ENCODE assay signal across 26 cellular contexts in genomic region chr15:101310163-101310480, GRCh38. TPM values are rescaled to one million over a fixed set of nuclear protein-coding genes. Genes with fewer than 3 reads are reported as not detected.
DNase-seq lines count a peak whose midpoint lies in the region; ATAC-seq and TF ChIP-seq lines count a peak whose summit lies in the region.
"Had no signal": no experiment of that assay in that cellular context is flagged by ENCODE, and none has a peak within 500 bp of the region (broad histone marks: within the 10 kb centered on the region; RNA-seq: fewer than 3 reads in every experiment).

No MANE protein-coding gene starts in this region.

- H3K9ac ChIP-seq in endodermal cell (ENCODE audit: extremely low read depth, low read length, poor library complexity, severe bottlenecking): no peak overlapping the region
- H3K9ac ChIP-seq: KMS-11 had no signal

- no peaks in the 10 kb centered on the region for H3K27me3 Mint-ChIP-seq in endodermal cell (ENCODE audit: insufficient read depth)
- no peaks in the 10 kb centered on the region for H3K27me3 Mint-ChIP-seq in natural killer cell treated with Interleukin-12 subunit alpha and Interleukin-12 subunit beta and Interleukin-15 and Interleukin-18, amount 100 ng/mL, for 72 hours

- DNase-seq in activated effector memory CD4-positive, alpha-beta T cell treated with anti-CD3 and anti-CD28 coated beads, Interleukin-2, amount 50 U/mL, for 16 hours: peak; percentile 50
- DNase-seq in activated effector memory CD4-positive, alpha-beta T cell treated with Interleukin-2 at 50 U/mL for 16 hours: no peak
- peak; percentile 35 for DNase-seq in endodermal cell
- DNase-seq in natural killer cell treated with Interleukin-12 subunit alpha and Interleukin-12 subunit beta and Interleukin-15 and Interleukin-18, amount 100 ng/mL, for 72 hours (ENCODE audit: low spot score): peak; percentile 18
- DNase-seq in uterus: peak; percentile 3 to 8
- DNase-seq in EL: no peak
- DNase-seq: 8988T; ACHN; BE2C; Calu3; CD8-positive, alpha-beta memory T cell; HCEC 1CT; NCI-H1048; NCI-H1694; NCI-H2081; NCI-H2171; NCI-H226; NCI-H510A; NCI-H69; SHP77 treated with DMSO at 0.1 percent for 48 hours had no signal

- H3K4me3 ChIP-seq in endodermal cell (ENCODE audit: low read length) (no peak overlapping the region), uterus (no peak overlapping the region)
- H3K4me3 ChIP-seq: GM23338, Peyer's patch had no signal

- TF ChIP-seq CTCF in endodermal cell (conservative IDR thresholded peaks at IDR 0.05) (no peak), uterus (IDR thresholded peaks at IDR 0.05) (no peak)

- H3K4me3 Mint-ChIP-seq in endodermal cell: no peak overlapping the region
- H3K4me3 Mint-ChIP-seq in natural killer cell treated with Interleukin-12 subunit alpha and Interleukin-12 subunit beta and Interleukin-15 and Interleukin-18, amount 100 ng/mL, for 72 hours: no peak overlapping the region
- H3K4me3 Mint-ChIP-seq: CD8-positive, alpha-beta memory T cell; GM23338; IgD-negative memory B cell had no signal

- no peak overlapping the region for H3K27ac Mint-ChIP-seq in endodermal cell
- H3K27ac Mint-ChIP-seq in natural killer cell treated with Interleukin-12 subunit alpha and Interleukin-12 subunit beta and Interleukin-15 and Interleukin-18, amount 100 ng/mL, for 72 hours: no peak overlapping the region
- H3K27ac Mint-ChIP-seq: CD14-positive monocyte; CD8-positive, alpha-beta memory T cell; GM23338 had no signal

- ATAC-seq in natural killer cell treated with Interleukin-12 subunit alpha and Interleukin-12 subunit beta and Interleukin-15 and Interleukin-18, amount 100 ng/mL, for 72 hours: no peak
- ATAC-seq in GM21717 (IDR thresholded peaks at IDR 0.05; ENCODE audit: unreplicated experiment): no peak
- ATAC-seq: GM23338 had no signal

- H3K36me3 Mint-ChIP-seq in endodermal cell (ENCODE audit: low read depth): peaks cover 2% of the 10 kb centered on the region
- no peaks in the 10 kb centered on the region for H3K36me3 Mint-ChIP-seq in natural killer cell treated with Interleukin-12 subunit alpha and Interleukin-12 subunit beta and Interleukin-15 and Interleukin-18, amount 100 ng/mL, for 72 hours
- H3K36me3 Mint-ChIP-seq: CD14-positive monocyte; CD8-positive, alpha-beta memory T cell; IgD-negative memory B cell had no signal

- H3K9me3 ChIP-seq in endodermal cell (ENCODE audit: control insufficient read depth, low read length): no peaks in the 10 kb centered on the region
- H3K9me3 ChIP-seq in uterus: no peaks in the 10 kb centered on the region
- H3K9me3 ChIP-seq: BE2C, Peyer's patch had no signal

- H3K27me3 ChIP-seq in endodermal cell (ENCODE audit: control insufficient read depth, insufficient read depth, low read length, poor library complexity, severe bottlenecking): no peaks in the 10 kb centered on the region
- no peaks in the 10 kb centered on the region for H3K27me3 ChIP-seq in uterus
- H3K27me3 ChIP-seq: BE2C, Peyer's patch had no signal

- H3K9me3 Mint-ChIP-seq in endodermal cell: no peaks in the 10 kb centered on the region
- no peaks in the 10 kb centered on the region for H3K9me3 Mint-ChIP-seq in natural killer cell treated with Interleukin-12 subunit alpha and Interleukin-12 subunit beta and Interleukin-15 and Interleukin-18, amount 100 ng/mL, for 72 hours
- H3K9me3 Mint-ChIP-seq: CD14-positive monocyte; CD8-positive, alpha-beta memory T cell; GM23338; IgD-negative memory B cell had no signal

- intact Hi-C loops in uterus (cut with DNase I; ENCODE audit: low total_unique reads): no loop called here

- no peaks in the 10 kb centered on the region for H3K4me1 Mint-ChIP-seq in endodermal cell
- H3K4me1 Mint-ChIP-seq in natural killer cell treated with Interleukin-12 subunit alpha and Interleukin-12 subunit beta and Interleukin-15 and Interleukin-18, amount 100 ng/mL, for 72 hours (ENCODE audit: low read depth in 2 of 2): no peaks in the 10 kb centered on the region
- H3K4me1 Mint-ChIP-seq: CD14-positive monocyte; CD8-positive, alpha-beta memory T cell; GM23338 had no signal

- no peaks in the 10 kb centered on the region for H3K4me1 ChIP-seq in endodermal cell (ENCODE audit: control insufficient read depth, insufficient read depth, low read length)
- H3K4me1 ChIP-seq in uterus: no peaks in the 10 kb centered on the region
- H3K4me1 ChIP-seq: BE2C, Peyer's patch had no signal

- WGBS in endodermal cell (ENCODE audit: insufficient coverage in 1 of 2, insufficient read length in 1 of 2), 2 experiments: 88 to 96% methylated on average over 7 of the region's 7 CpGs

- no peak for TF ChIP-seq POLR2A in uterus (IDR thresholded peaks at IDR 0.05)

- no peaks in the 10 kb centered on the region for H3K36me3 ChIP-seq in endodermal cell (ENCODE audit: control insufficient read depth, insufficient read depth, low read length)
- H3K36me3 ChIP-seq in uterus: no peaks in the 10 kb centered on the region
- H3K36me3 ChIP-seq: BE2C had no signal

- H3K27ac ChIP-seq in endodermal cell (ENCODE audit: low read depth, low read length) (no peak overlapping the region), uterus (no peak overlapping the region)
- H3K27ac ChIP-seq: KMS-11, Peyer's patch had no signal

RNA-seq across cellular contexts. Expression of gene SNRPA1, which starts 15.1 kb away (rescaled TPM):
- total RNA-seq in endodermal cell (100 to 1,000 TPM; 111 to 140 TPM), uterus (10 to 100 TPM in 3 of 4 donors, 1 to 10 TPM in 1; 3.2 to 56.4 (median 25.7) TPM)
- polyA plus RNA-seq in endodermal cell (2013, experiment 1 of 2): 123 TPM
- 111 TPM for polyA plus RNA-seq in endodermal cell (2013, experiment 2 of 2)
- total RNA-seq in natural killer cell treated with Interleukin-12 subunit alpha and Interleukin-12 subunit beta and Interleukin-15 and Interleukin-18, amount 100 ng/mL, for 72 hours: 100 to 1,000 TPM; 114 to 161 TPM

RNA-seq across cellular contexts. Expression of gene SELENOS, which starts 32.8 kb away (rescaled TPM):
- total RNA-seq in endodermal cell: 10 to 100 TPM; 56.1 to 60.5 TPM
- polyA plus RNA-seq in endodermal cell (2013, experiment 1 of 2): 63.3 TPM
- polyA plus RNA-seq in endodermal cell (2013, experiment 2 of 2): 61.3 TPM
- 100 to 1,000 TPM in 1 of 2 donors, 10 to 100 TPM in 1; 68.3 to 113 TPM for total RNA-seq in natural killer cell treated with Interleukin-12 subunit alpha and Interleukin-12 subunit beta and Interleukin-15 and Interleukin-18, amount 100 ng/mL, for 72 hours
- 10 to 100 TPM; 36.9 to 90.0 (median 56.3) TPM for total RNA-seq in uterus

RNA-seq across cellular contexts. Expression of gene CHSY1, which starts 58.3 kb away (rescaled TPM):
- total RNA-seq in endodermal cell: 10 to 100 TPM; 33.3 to 39.9 TPM
- polyA plus RNA-seq in endodermal cell (2013, experiment 1 of 2): 29.5 TPM
- polyA plus RNA-seq in endodermal cell (2013, experiment 2 of 2): 29.7 TPM
- total RNA-seq in natural killer cell treated with Interleukin-12 subunit alpha and Interleukin-12 subunit beta and Interleukin-15 and Interleukin-18, amount 100 ng/mL, for 72 hours: 10 to 100 TPM; 91.2 to 93.3 TPM
- 10 to 100 TPM; 25.6 to 62.8 (median 46.0) TPM for total RNA-seq in uterus

Comparison
In these comparisons a context has a peak if more than half of its experiments do, and no peak if none do; other contexts are left out.
1. DNase-seq: peak in activated effector memory CD4-positive, alpha-beta T cell treated with anti-CD3 and anti-CD28 coated beads, Interleukin-2, amount 50 U/mL, for 16 hours (single experiment), endodermal cell (single experiment), natural killer cell treated with Interleukin-12 subunit alpha and Interleukin-12 subunit beta and Interleukin-15 and Interleukin-18, amount 100 ng/mL, for 72 hours (single experiment) and uterus (2 of 2); none in activated effector memory CD4-positive, alpha-beta T cell treated with Interleukin-2 at 50 U/mL for 16 hours (single experiment) and EL (single experiment).